13 cellular contexts compared by ENCODE assay signal in the genomic region with DNA sequence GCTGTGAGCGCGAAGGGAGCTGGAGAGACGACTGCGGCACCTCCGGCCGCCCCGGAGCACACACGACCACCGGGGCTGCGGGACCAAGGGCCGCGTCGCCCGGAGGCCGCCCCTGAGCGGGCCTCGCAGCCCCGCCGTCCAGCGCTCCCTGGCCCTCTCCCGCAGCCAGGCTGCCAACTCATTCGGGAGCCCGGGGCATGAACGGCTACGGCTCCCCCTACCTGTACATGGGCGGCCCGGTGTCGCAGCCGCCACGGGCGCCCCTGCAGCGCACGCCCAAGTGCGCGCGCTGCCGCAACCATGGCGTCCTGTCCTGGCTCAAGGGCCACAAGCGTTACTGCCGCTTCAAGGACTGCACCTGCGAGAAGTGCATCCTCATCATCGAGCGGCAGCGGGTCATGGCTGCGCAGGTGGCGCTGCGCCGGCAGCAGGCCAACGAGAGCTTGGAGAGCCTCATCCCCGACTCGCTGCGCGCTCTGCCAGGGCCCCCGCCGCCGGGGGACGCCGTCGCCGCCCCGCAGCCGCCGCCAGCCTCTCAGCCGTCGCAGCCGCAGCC. TPM values are rescaled to one million over a fixed set of nuclear protein-coding genes. Genes with fewer than 3 reads are reported as not detected.
DNase-seq lines count a peak whose midpoint lies in the region; ATAC-seq and TF ChIP-seq lines count a peak whose summit lies in the region.
"Had no signal": no experiment of that assay in that cellular context is flagged by ENCODE, and none has a peak within 500 bp of the region (broad histone marks: within the 10 kb centered on the region; RNA-seq: fewer than 3 reads in every experiment).

No MANE protein-coding gene starts in this region.

- H3K36me3 ChIP-seq in iPS-15b (ENCODE audit: control insufficient read depth, insufficient read depth, low read length) = no peaks in the 10 kb centered on the region
- no peaks in the 10 kb centered on the region for H3K36me3 ChIP-seq in stomach

- TF ChIP-seq CTCF in stomach (IDR thresholded peaks at IDR 0.05) = no peak

- H3K4me1 ChIP-seq in iPS-15b (ENCODE audit: control insufficient read depth, insufficient read depth, low read length) = no peaks in the 10 kb centered on the region
- peaks cover 24 to 36% (median 31%) of the 10 kb centered on the region in 4 donors for H3K4me1 ChIP-seq in stomach

- no peak overlapping the region for H3K9ac ChIP-seq in iPS-15b (ENCODE audit: low read depth, low read length)

- TF ChIP-seq EP300 in stomach (IDR thresholded peaks at IDR 0.05) = no peak

- no peaks in the 10 kb centered on the region for H3K9me3 Mint-ChIP-seq in activated T-cell treated with anti-CD3 and anti-CD28 coated beads, Interleukin-2, amount 50 U/mL, for 72 hours
- H3K9me3 Mint-ChIP-seq in activated T-cell treated with anti-CD3 and anti-CD28 coated beads, Interleukin-2, amount 50 U/mL, for 24 hours = no peaks in the 10 kb centered on the region

- ATAC-seq in activated T-cell treated with anti-CD3 and anti-CD28 coated beads, Interleukin-2, amount 50 U/mL, for 72 hours (replicated peaks in 1 of 2) = peak; percentile 31 to 42
- ATAC-seq in GM21528 (IDR thresholded peaks at IDR 0.05; ENCODE audit: low FRiP score, unreplicated experiment) = no peak
- ATAC-seq in GM21367 (IDR thresholded peaks at IDR 0.05; ENCODE audit: unreplicated experiment) = no peak

- H3K27me3 ChIP-seq in iPS-15b (ENCODE audit: control insufficient read depth, insufficient read depth, low read length) (peaks cover 93% of the 10 kb centered on the region), stomach (peaks cover 58 to 100% (median 95%) of the 10 kb centered on the region in 3 donors)

- H3K4me3 ChIP-seq in iPS-15b (ENCODE audit: low read depth, low read length) (peak overlapping the region; percentile 43), stomach (peak overlapping the region in 3 of 4 donors; percentile 12 to 37 (median 19))
- H3K4me3 ChIP-seq: SK-N-MC had no signal

- peaks cover 82% of the 10 kb centered on the region for H3K27me3 Mint-ChIP-seq in activated T-cell treated with anti-CD3 and anti-CD28 coated beads, Interleukin-2, amount 50 U/mL, for 72 hours (ENCODE audit: low read depth)
- H3K27me3 Mint-ChIP-seq in activated T-cell treated with anti-CD3 and anti-CD28 coated beads, Interleukin-2, amount 50 U/mL, for 24 hours = peaks cover 86% of the 10 kb centered on the region

- no peak for TF ChIP-seq POLR2A in stomach (IDR thresholded peaks at IDR 0.05)

- peak in 1 of 2 donors; percentile 23 for DNase-seq in activated T-cell treated with anti-CD3 and anti-CD28 coated beads, Interleukin-2, amount 50 U/mL, for 72 hours
- no peak for DNase-seq in activated T-cell treated with anti-CD3 and anti-CD28 coated beads, Interleukin-2, amount 50 U/mL, for 24 hours
- peak; percentile 86 for DNase-seq in NCI-H748 (lab: John Stamatoyannopoulos, UW; ENCODE audit: unreplicated experiment)
- DNase-seq in stomach = no peak
- no peak for DNase-seq in activated naive CD4-positive, alpha-beta T cell (lab: John Stamatoyannopoulos, UW)
- DNase-seq: C1 segment of cervical spinal cord, Karpas-422, naive B cell had no signal

- no peaks in the 10 kb centered on the region for H3K9me3 ChIP-seq in iPS-15b (ENCODE audit: control insufficient read depth, insufficient read depth, low read length)
- H3K9me3 ChIP-seq in stomach = peaks cover 0 to under 1% (median 0%) of the 10 kb centered on the region in 4 donors

- H3K4me1 Mint-ChIP-seq in activated T-cell treated with anti-CD3 and anti-CD28 coated beads, Interleukin-2, amount 50 U/mL, for 72 hours (ENCODE audit: low read depth) = peaks cover 25% of the 10 kb centered on the region
- peaks cover 20% of the 10 kb centered on the region for H3K4me1 Mint-ChIP-seq in activated T-cell treated with anti-CD3 and anti-CD28 coated beads, Interleukin-2, amount 50 U/mL, for 24 hours (ENCODE audit: low read depth)

- WGBS in stomach, 5 donors = 0 to 3% (median 1%) methylated on average over 3 to 66 of the region's 66 CpGs

- H3K27ac ChIP-seq in stomach = no peak overlapping the region
- H3K27ac ChIP-seq: epithelial cell of prostate, SK-N-MC had no signal

- no peak overlapping the region for H3K27ac Mint-ChIP-seq in activated T-cell treated with anti-CD3 and anti-CD28 coated beads, Interleukin-2, amount 50 U/mL, for 72 hours
- no peak overlapping the region for H3K27ac Mint-ChIP-seq in activated T-cell treated with anti-CD3 and anti-CD28 coated beads, Interleukin-2, amount 50 U/mL, for 24 hours

- intact Hi-C loops in stomach (cut with DNase I; ENCODE audit: low total_unique reads) = no loop called here

- peaks cover 0 to 9% of the 10 kb centered on the region in 2 donors for H3K36me3 Mint-ChIP-seq in activated T-cell treated with anti-CD3 and anti-CD28 coated beads, Interleukin-2, amount 50 U/mL, for 72 hours (ENCODE audit: insufficient read depth in 2 of 2)
- no peaks in the 10 kb centered on the region for H3K36me3 Mint-ChIP-seq in activated T-cell treated with anti-CD3 and anti-CD28 coated beads, Interleukin-2, amount 50 U/mL, for 24 hours (ENCODE audit: low read depth)

- H3K4me3 Mint-ChIP-seq in activated T-cell treated with anti-CD3 and anti-CD28 coated beads, Interleukin-2, amount 50 U/mL, for 72 hours = peak overlapping the region in 1 of 2 donors; percentile 68
- no peak overlapping the region for H3K4me3 Mint-ChIP-seq in activated T-cell treated with anti-CD3 and anti-CD28 coated beads, Interleukin-2, amount 50 U/mL, for 24 hours

RNA-seq across cellular contexts. Expression of a gene that starts 0.4 kb away (rescaled TPM):
- not detected for total RNA-seq in activated T-cell treated with anti-CD3 and anti-CD28 coated beads, Interleukin-2, amount 50 U/mL, for 72 hours
- total RNA-seq in stomach = not detected
- polyA plus RNA-seq in stomach = under 1 TPM in 1 of 3 donors, not detected in 2; 0.35 TPM

Comparison
In these comparisons a context has a peak if more than half of its experiments do, and no peak if none do; other contexts are left out.
1. ATAC-seq: peak in activated T-cell treated with anti-CD3 and anti-CD28 coated beads, Interleukin-2, amount 50 U/mL, for 72 hours (2 of 2); none in GM21528 (single experiment) and GM21367 (single experiment).